21 cellular contexts compared by ENCODE assay signal in the genomic region with DNA sequence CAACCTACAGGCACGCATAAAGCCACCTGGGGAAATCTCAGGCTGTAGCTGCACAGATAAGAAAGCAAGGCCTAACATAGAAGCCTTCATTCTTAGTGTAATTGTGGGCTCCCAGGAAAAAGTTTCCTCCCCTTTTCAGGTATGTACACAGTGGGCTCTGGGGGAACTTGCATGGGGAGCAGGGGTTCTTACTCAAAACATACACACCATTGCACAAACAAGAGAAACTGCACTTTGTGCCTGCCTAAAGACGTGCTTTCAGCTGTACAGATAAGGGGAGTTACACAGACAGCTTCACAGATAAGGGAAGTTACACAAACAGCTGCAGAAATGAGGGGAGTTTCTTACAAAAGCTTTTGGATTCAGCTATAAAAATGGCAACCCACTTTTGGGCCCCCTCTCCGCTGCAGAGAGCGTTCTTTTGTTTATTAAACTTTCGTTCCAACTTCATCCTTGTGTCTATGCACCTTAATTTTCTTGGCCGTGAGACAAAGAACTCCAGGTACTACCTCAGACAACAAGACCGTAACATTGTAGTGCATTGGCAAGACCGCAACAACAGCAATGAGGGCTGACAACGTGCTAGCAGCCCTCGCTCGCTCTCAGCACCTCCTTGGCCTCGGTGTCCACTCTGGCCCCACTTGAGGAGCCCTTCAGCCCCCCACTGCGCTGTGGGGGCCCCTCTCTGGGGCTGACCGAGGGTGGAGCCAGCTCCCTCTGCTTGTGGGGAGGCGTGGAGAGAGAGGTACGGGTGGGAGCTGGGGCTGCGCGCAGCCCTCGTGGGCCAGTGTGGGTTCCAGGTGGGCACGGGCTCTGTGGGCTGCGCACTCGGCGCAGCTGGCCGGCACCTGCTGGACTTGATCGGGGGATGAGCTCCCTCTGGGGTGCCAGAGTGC.
DNase-seq lines count a peak whose midpoint lies in the region; FAIRE-seq and TF ChIP-seq lines count a peak whose summit lies in the region.
"Had no signal": no experiment of that assay in that cellular context is flagged by ENCODE, and none has a peak within 500 bp of the region (broad histone marks: within the 10 kb centered on the region; RNA-seq: fewer than 3 reads in every experiment).

No MANE protein-coding gene starts in this region.

- CTCF ChIA-PET in HEK293T (lab: Yijun Ruan, JAX), result no interaction called here

- H2BK5ac ChIP-seq in neuronal stem cell (ENCODE audit: low read length), result no peak overlapping the region

- no peaks in the 10 kb centered on the region for H3K79me1 ChIP-seq in neuronal stem cell (ENCODE audit: low read depth, low read length)

- no peak overlapping the region for H3K4ac ChIP-seq in neuronal stem cell (ENCODE audit: low read length)

- H3K18ac ChIP-seq in neuronal stem cell (ENCODE audit: low read length), result no peak overlapping the region

- H3K4me2 ChIP-seq in neuronal stem cell (ENCODE audit: insufficient read depth, low read length, poor library complexity, severe bottlenecking), result no peak overlapping the region

- no peak overlapping the region for H4K91ac ChIP-seq in neuronal stem cell (ENCODE audit: low read depth, low read length, poor library complexity)

- no peak overlapping the region for H2AFZ ChIP-seq in neuronal stem cell (ENCODE audit: low read length)

- DNase-seq in SIG-M5 treated with dmso at 0.1 percent for 504 hours (lab: John Stamatoyannopoulos, UW; ENCODE audit: unreplicated experiment) (peak; percentile 48), SIG-M5 (lab: John Stamatoyannopoulos, UW) (no peak), HuH-7.5 (ENCODE audit: low spot score) (peak; percentile 31), amniotic epithelial cell (ENCODE audit: low read depth) (peak; percentile 53), neuronal stem cell (ENCODE audit: low spot score) (no peak), HEK293T (ENCODE audit: extremely low spot score) (no peak), RCC 7860 (ENCODE audit: low spot score) (no peak)
- DNase-seq: CD8-positive, alpha-beta memory T cell; DMS79; H7; KG1; MV-4-11; NCI-H1105 treated with DMSO at 0.1 percent for 48 hours; NCI-H2029 treated with DMSO at 0.1 percent for 48 hours; NCI-H2171; NCI-H345; NCI-H524; NCI-H774; NK-92 treated with Interleukin-12 subunit alpha and Interleukin-12 subunit beta, amount 100 ng/mL, for 24 hours had no signal

- H3K9ac ChIP-seq in neuronal stem cell (ENCODE audit: low read depth, low read length, poor library complexity), result no peak overlapping the region

- H4K8ac ChIP-seq in neuronal stem cell (ENCODE audit: low read depth, low read length), result no peak overlapping the region

- H3K27ac ChIP-seq in neuronal stem cell (replicated peaks; ENCODE audit: low read length), result no peak overlapping the region
- H3K27ac ChIP-seq: C4-2B, SJSA1 had no signal

- no peak overlapping the region for H2BK12ac ChIP-seq in neuronal stem cell (ENCODE audit: low read length)

- H3K14ac ChIP-seq in neuronal stem cell (ENCODE audit: low read length), result peak overlapping the region; percentile 15

- no peak overlapping the region for H2BK120ac ChIP-seq in neuronal stem cell (ENCODE audit: low read depth, low read length)

- no peaks in the 10 kb centered on the region for H3K36me3 ChIP-seq in neuronal stem cell (replicated peaks in 1 of 2; ENCODE audit: control insufficient read depth in 2 of 2, insufficient read depth in 2 of 2, low read length in 2 of 2)
- H3K36me3 ChIP-seq: SJSA1 had no signal

- H3K27me3 ChIP-seq in neuronal stem cell (ENCODE audit: control insufficient read depth in 3 of 3, insufficient read depth in 3 of 3, low read depth in 1 of 3, low read length in 3 of 3), result no peaks in the 10 kb centered on the region
- H3K27me3 ChIP-seq: SJSA1 had no signal

- H3K4me3 ChIP-seq in neuronal stem cell (ENCODE audit: low read length in 2 of 2), result no peak overlapping the region
- H3K4me3 ChIP-seq: SJSA1 had no signal

- H3K4me1 ChIP-seq in neuronal stem cell (ENCODE audit: control insufficient read depth in 2 of 2, insufficient read depth in 1 of 2, low read depth in 1 of 2, low read length in 2 of 2), result no peaks in the 10 kb centered on the region

- WGBS in neuronal stem cell (ENCODE audit: extremely low coverage in 2 of 2, insufficient read length in 2 of 2, insufficient replicate concordance in 1 of 2), 2 donors, result no CpG with 5 or more reads among the region's 25 CpGs

- no peak overlapping the region for H3K23ac ChIP-seq in neuronal stem cell (ENCODE audit: low read depth, low read length, poor library complexity)

- no peak overlapping the region for H2BK15ac ChIP-seq in neuronal stem cell (ENCODE audit: low read length)

- POLR2A ChIA-PET in HEK293T (lab: Yijun Ruan, JAX), result no interaction called here

- H2AK5ac ChIP-seq in neuronal stem cell (ENCODE audit: low read depth, low read length), result peak overlapping the region; percentile 21

- H3K9me3 ChIP-seq in neuronal stem cell (replicated peaks in 1 of 2; ENCODE audit: control insufficient read depth in 2 of 2, insufficient read depth in 1 of 2, low read depth in 1 of 2, low read length in 2 of 2), result no peaks in the 10 kb centered on the region

- no peak for FAIRE-seq in RCC 7860 (lab: Jason Lieb, UNC)

TF ChIP-seq in HEK293T, 16 proteins besides CTCF, POLR2A, EP300 and RAD21:
- TF ChIP-seq FOXA1 (IDR thresholded peaks at IDR 0.05) (no peak), TARDBP (IDR thresholded peaks at IDR 0.05) (no peak), SP1 (IDR thresholded peaks at IDR 0.05) (no peak), HDGF (IDR thresholded peaks at IDR 0.05; ENCODE audit: borderline replicate concordance) (no peak), L3MBTL2 (conservative IDR thresholded peaks at IDR 0.05) (no peak)

Comparison
In these comparisons a context has a peak if more than half of its experiments do, and no peak if none do; other contexts are left out.
1. DNase-seq: peak in SIG-M5 treated with dmso at 0.1 percent for 504 hours (single experiment), HuH-7.5 (single experiment) and amniotic epithelial cell (single experiment); none in SIG-M5 (single experiment), neuronal stem cell (single experiment), HEK293T (single experiment) and RCC 7860 (single experiment).